In genomic region chr7:54678763-54679396, GRCh38 we compare ENCODE assay signal across 18 cellular contexts.
A peak's percentile ranks its signal among the peaks of the same experiment; 100 is the strongest.
DNase-seq lines count a peak whose midpoint lies in the region; ATAC-seq, FAIRE-seq and TF ChIP-seq lines count a peak whose summit lies in the region.
"Had no signal": no experiment of that assay in that cellular context is flagged by ENCODE, and none has a peak within 500 bp of the region (broad histone marks: within the 10 kb centered on the region; RNA-seq: fewer than 3 reads in every experiment).

No MANE protein-coding gene starts in this region.

- no peaks in the 10 kb centered on the region for H3K4me1 Mint-ChIP-seq in MCF 10A (ENCODE audit: insufficient read depth, unreplicated experiment)
- H3K4me1 Mint-ChIP-seq in activated naive CD8-positive, alpha-beta T cell treated with anti-CD3 and anti-CD28 coated beads for 36 hours = no peaks in the 10 kb centered on the region
- H3K4me1 Mint-ChIP-seq: activated CD4-positive, alpha-beta T cell treated with anti-CD3 and anti-CD28 coated beads, Interleukin-2, amount 10 ng/mL, durations not matched to agents 7 days and 5 days; activated naive CD4-positive, alpha-beta T cell treated with anti-CD3 and anti-CD28 coated beads, Interleukin-2, amount 50 U/mL, for 24 hours had no signal

- no peak overlapping the region for H3K4me3 Mint-ChIP-seq in MCF 10A (ENCODE audit: unreplicated experiment)
- H3K4me3 Mint-ChIP-seq in activated naive CD8-positive, alpha-beta T cell treated with anti-CD3 and anti-CD28 coated beads for 36 hours = no peak overlapping the region
- H3K4me3 Mint-ChIP-seq: activated CD4-positive, alpha-beta T cell treated with anti-CD3 and anti-CD28 coated beads, Interleukin-2, amount 10 ng/mL, durations not matched to agents 7 days and 5 days; activated naive CD4-positive, alpha-beta T cell treated with anti-CD3 and anti-CD28 coated beads, Interleukin-2, amount 50 U/mL, for 24 hours had no signal

- H2BK20ac ChIP-seq in H1 (ENCODE audit: low read length) = peak overlapping the region; percentile 5; the same call in 1 of the 2 replicates

- H3K14ac ChIP-seq in H1 (ENCODE audit: insufficient read length) = no peak overlapping the region

- no peak overlapping the region for H3K27ac ChIP-seq in breast epithelium
- no peak overlapping the region for H3K27ac ChIP-seq in OCI-LY1 (ENCODE audit: low read depth, low read length, poor library complexity, severe bottlenecking)
- no peak overlapping the region for H3K27ac ChIP-seq in H1 (ENCODE audit: low read depth, low read length)
- no peak overlapping the region for H3K27ac ChIP-seq in RWPE1
- H3K27ac ChIP-seq: brain microvascular endothelial cell, skin epidermis, vagina had no signal

- H3K9me3 ChIP-seq in breast epithelium (no peaks in the 10 kb centered on the region), OCI-LY1 (ENCODE audit: low read length) (no peaks in the 10 kb centered on the region), H1 (ENCODE audit: insufficient read depth in 2 of 2, low read depth in 1 of 2, low read length in 1 of 2) (no peaks in the 10 kb centered on the region)
- H3K9me3 ChIP-seq: vagina had no signal

- H3K56ac ChIP-seq in H1 (replicated peaks; ENCODE audit: insufficient read length, low read depth, low read length) = no peak overlapping the region

- H3K36me3 ChIP-seq in breast epithelium (no peaks in the 10 kb centered on the region), OCI-LY1 (ENCODE audit: insufficient read depth, low read length) (no peaks in the 10 kb centered on the region), H1 (ENCODE audit: control insufficient read depth in 2 of 4, insufficient read depth in 4 of 4, low read length in 3 of 4) (no peaks in the 10 kb centered on the region)
- H3K36me3 ChIP-seq: brain microvascular endothelial cell, vagina had no signal

- no peak overlapping the region for H3K4ac ChIP-seq in H1 (replicated peaks; ENCODE audit: insufficient read length, low read depth, low read length)

- no peaks in the 10 kb centered on the region for H3K36me3 Mint-ChIP-seq in MCF 10A (ENCODE audit: insufficient read depth, unreplicated experiment)
- H3K36me3 Mint-ChIP-seq in activated naive CD8-positive, alpha-beta T cell treated with anti-CD3 and anti-CD28 coated beads for 36 hours = no peaks in the 10 kb centered on the region
- H3K36me3 Mint-ChIP-seq: activated naive CD4-positive, alpha-beta T cell treated with anti-CD3 and anti-CD28 coated beads, Interleukin-2, amount 50 U/mL, for 24 hours had no signal

- no peak overlapping the region for H4K8ac ChIP-seq in H1 (ENCODE audit: extremely low read depth, insufficient read depth, low read length)

- no peak overlapping the region for H3K4me3 ChIP-seq in breast epithelium
- H3K4me3 ChIP-seq in OCI-LY1 (ENCODE audit: low read depth, low read length, poor library complexity, severe bottlenecking) = no peak overlapping the region
- no peak overlapping the region for H3K4me3 ChIP-seq in H1 (ENCODE audit: extremely low read depth in 1 of 4, insufficient read depth in 2 of 4, low read depth in 3 of 4, low read length in 4 of 4)
- H3K4me3 ChIP-seq: skin epidermis, vagina had no signal

- no peak overlapping the region for H2BK15ac ChIP-seq in H1 (ENCODE audit: low read length)

- no peaks in the 10 kb centered on the region for H3K9me2 ChIP-seq in OCI-LY1 (ENCODE audit: low read depth, low read length)

- WGBS in H1 (ENCODE audit: extremely low coverage in 1 of 2, insufficient coverage in 1 of 2, insufficient read length in 1 of 2, insufficient replicate concordance in 2 of 2, low coverage in 1 of 2, low lambda C conversion rate in 2 of 2, missing lambda C conversion rate in 1 of 2), 2 experiments = 85% methylated on average over 6 of the region's 6 CpGs; no CpG with 5 or more reads in 1 of the 2 experiments

- no peak overlapping the region for H4K91ac ChIP-seq in H1 (replicated peaks; ENCODE audit: insufficient read length, low read length)

- no TSS peak for BruUV-seq in MCF 10A (replicated peaks; lab: Mats Ljungman, UMichigan)

- intact Hi-C loops in MCF 10A (cut with micrococcal nuclease) = loop anchor here (5.0 kb wide), 1 partner anchor 1327 kb away; no protein-coding TSS in a partner anchor
- intact Hi-C loops in breast epithelium (cut with DNase I; ENCODE audit: low total_unique reads) = no loop called here

- CTCF ChIA-PET in MCF 10A (lab: Yijun Ruan, JAX) (interaction anchor here (0.6 to 1.4 kb wide), 6 partner anchors 10 to 1722 kb away, joined by 3 to 5 read pairs (median 3); no protein-coding TSS in a partner anchor), H1 (lab: Charles Lee; ENCODE audit: partially characterized antibody) (no interaction called here), RWPE1 (lab: Yijun Ruan, JAX) (no interaction called here)

- TF ChIP-seq CTCF in MCF 10A (IDR thresholded peaks at IDR 0.05; ENCODE audit: unreplicated experiment) (peak; percentile 24), breast epithelium (IDR thresholded peaks at IDR 0.05) (no peak), OCI-LY1 (IDR thresholded peaks at IDR 0.05; ENCODE audit: low read length) (peak; percentile 36; the same call in 1 of the 2 replicates), H1 (IDR thresholded peaks at IDR 0.05; ENCODE audit: control extremely low read depth in 1 of 3, insufficient read depth in 1 of 3, low read depth in 1 of 3, low read length in 3 of 3) (no peak), RWPE1 (conservative IDR thresholded peaks at IDR 0.05; ENCODE audit: low read depth) (no peak)

- H3K79me2 ChIP-seq in OCI-LY1 (ENCODE audit: insufficient read depth, low read length) = no peaks in the 10 kb centered on the region
- H3K79me2 ChIP-seq in H1 (ENCODE audit: control insufficient read depth in 1 of 2, insufficient read depth in 2 of 2, low read length in 2 of 2) = no peaks in the 10 kb centered on the region

- no peak overlapping the region for H3K18ac ChIP-seq in H1 (ENCODE audit: extremely low read depth, low read length)

- H2BK5ac ChIP-seq in H1 (ENCODE audit: low read depth, low read length) = peak overlapping the region; percentile 20; the same call in 1 of the 2 replicates

- DNase-seq in MCF 10A (ENCODE audit: unreplicated experiment) = no peak
- DNase-seq in breast epithelium (ENCODE audit: low spot score in 2 of 2) = no peak
- DNase-seq in H1 (ENCODE audit: low read depth in 1 of 2, low spot score in 2 of 2) = no peak
- no peak for DNase-seq in putamen (ENCODE audit: low spot score)
- no peak for DNase-seq in activated naive CD8-positive, alpha-beta T cell treated with anti-CD3 and anti-CD28 coated beads for 36 hours
- no peak for DNase-seq in RWPE1 (ENCODE audit: low spot score)
- DNase-seq: activated CD4-positive, alpha-beta T cell treated with anti-CD3 and anti-CD28 coated beads, Interleukin-2, amount 10 ng/mL, durations not matched to agents 7 days and 5 days; brain microvascular endothelial cell; glutamatergic neuron; IMR-90; stimulated activated CD4-positive, alpha-beta T cell treated with anti-CD3 and anti-CD28 coated beads, Interleukin-4, amount 100 ng/mL, for 1 hour had no signal

- TF ChIP-seq POLR2A in breast epithelium (IDR thresholded peaks at IDR 0.05) (no peak), H1 (IDR thresholded peaks at IDR 0.05; ENCODE audit: control extremely low read depth in 1 of 2, low read depth in 2 of 2, low read length in 2 of 2) (no peak)

- no peak overlapping the region for H3K4me2 ChIP-seq in OCI-LY1 (ENCODE audit: low read length)
- H3K4me2 ChIP-seq in H1 (ENCODE audit: insufficient read depth in 1 of 2, low read depth in 2 of 2, low read length in 2 of 2) = no peak overlapping the region

- TF ChIP-seq RAD21 in H1 (IDR thresholded peaks at IDR 0.05 in 1 of 2, conservative IDR thresholded peaks at IDR 0.05 in 1 of 2; ENCODE audit: low read depth in 2 of 2, low read length in 2 of 2) = peak; percentile 16 to 26; a peak in 2 of 4 replicates

- H4K5ac ChIP-seq in H1 (ENCODE audit: insufficient read length, low read depth, low read length) = no peak overlapping the region

- ATAC-seq in GM18861 (IDR thresholded peaks at IDR 0.05; ENCODE audit: unreplicated experiment) = no peak

- peaks cover 3% of the 10 kb centered on the region; the same call in 1 of the 2 replicates for H3K23me2 ChIP-seq in H1 (ENCODE audit: low read depth, low read length)

- POLR2A ChIA-PET in MCF 10A (lab: Yijun Ruan, JAX) (interaction anchor here (1.6 kb wide), 1 partner anchor 9 kb away, joined by 5 read pairs; no protein-coding TSS in a partner anchor), H1 (lab: Charles Lee; ENCODE audit: partially characterized antibody) (no interaction called here), RWPE1 (lab: Yijun Ruan, JAX; ENCODE audit: low non-redundant PET) (no interaction called here)

- no peaks in the 10 kb centered on the region for H3K9me3 Mint-ChIP-seq in MCF 10A (ENCODE audit: unreplicated experiment)
- peaks cover 1% of the 10 kb centered on the region for H3K9me3 Mint-ChIP-seq in activated naive CD8-positive, alpha-beta T cell treated with anti-CD3 and anti-CD28 coated beads for 36 hours
- H3K9me3 Mint-ChIP-seq: activated CD4-positive, alpha-beta T cell treated with anti-CD3 and anti-CD28 coated beads, Interleukin-2, amount 10 ng/mL, durations not matched to agents 7 days and 5 days had no signal

- H3K27me3 ChIP-seq in breast epithelium (no peaks in the 10 kb centered on the region), OCI-LY1 (ENCODE audit: insufficient read depth, low read length) (no peaks in the 10 kb centered on the region), H1 (replicated peaks in 1 of 4; ENCODE audit: control insufficient read depth in 3 of 4, extremely low read depth in 1 of 4, insufficient read depth in 3 of 4, low read length in 3 of 4) (no peaks in the 10 kb centered on the region)
- H3K27me3 ChIP-seq: brain microvascular endothelial cell, vagina had no signal

- H3K27ac Mint-ChIP-seq in MCF 10A (ENCODE audit: low read depth, unreplicated experiment) = no peak overlapping the region
- H3K27ac Mint-ChIP-seq in activated naive CD8-positive, alpha-beta T cell treated with anti-CD3 and anti-CD28 coated beads for 36 hours = no peak overlapping the region
- H3K27ac Mint-ChIP-seq: activated CD4-positive, alpha-beta T cell treated with anti-CD3 and anti-CD28 coated beads, Interleukin-2, amount 10 ng/mL, durations not matched to agents 7 days and 5 days; activated naive CD4-positive, alpha-beta T cell treated with anti-CD3 and anti-CD28 coated beads, Interleukin-2, amount 50 U/mL, for 24 hours had no signal

- H3K4me1 ChIP-seq in breast epithelium = no peaks in the 10 kb centered on the region
- H3K4me1 ChIP-seq in OCI-LY1 (ENCODE audit: insufficient read depth, low read length, severe bottlenecking) = no peaks in the 10 kb centered on the region
- H3K4me1 ChIP-seq in H1 (replicated peaks in 1 of 4; ENCODE audit: control insufficient read depth in 3 of 4, insufficient read depth in 4 of 4, low read length in 3 of 4) = peaks cover 0 to 8% (median 6%) of the 10 kb centered on the region in 4 experiments; a peak in 3 of 7 replicates
- H3K4me1 ChIP-seq: vagina had no signal

- H3K27me3 Mint-ChIP-seq in MCF 10A (ENCODE audit: insufficient read depth, unreplicated experiment) = peaks cover 92% of the 10 kb centered on the region
- peaks cover 7% of the 10 kb centered on the region for H3K27me3 Mint-ChIP-seq in activated naive CD8-positive, alpha-beta T cell treated with anti-CD3 and anti-CD28 coated beads for 36 hours
- H3K27me3 Mint-ChIP-seq: activated CD4-positive, alpha-beta T cell treated with anti-CD3 and anti-CD28 coated beads, Interleukin-2, amount 10 ng/mL, durations not matched to agents 7 days and 5 days; activated naive CD4-positive, alpha-beta T cell treated with anti-CD3 and anti-CD28 coated beads, Interleukin-2, amount 50 U/mL, for 24 hours had no signal

- no peaks in the 10 kb centered on the region for H4K20me1 ChIP-seq in OCI-LY1 (ENCODE audit: insufficient read depth, low read length)
- no peaks in the 10 kb centered on the region for H4K20me1 ChIP-seq in H1 (replicated peaks in 1 of 2; ENCODE audit: control insufficient read depth in 1 of 2, insufficient read depth in 2 of 2, low read length in 2 of 2)

- no peak overlapping the region for H3K23ac ChIP-seq in H1 (ENCODE audit: insufficient read length)

- H3K79me1 ChIP-seq in H1 (ENCODE audit: low read depth, low read length) = no peaks in the 10 kb centered on the region

- FAIRE-seq in H1 (lab: Jason Lieb, UNC) = no peak
- FAIRE-seq: G401.6, GM12891 had no signal

- 0 out of 2 replicates have a peak overlapping the region, but pooled peaks have one; percentile 32 for H2AK5ac ChIP-seq in H1 (ENCODE audit: low read depth, low read length)

- H2BK12ac ChIP-seq in H1 (ENCODE audit: low read depth, low read length) = 0 out of 2 replicates have a peak overlapping the region, but pooled peaks have one; percentile 5

- H2AFZ ChIP-seq in OCI-LY1 (ENCODE audit: low read length) (no peak overlapping the region), H1 (ENCODE audit: low read length) (0 out of 2 replicates have a peak overlapping the region, but pooled peaks have one; percentile 19)

- no peak overlapping the region for H2BK120ac ChIP-seq in H1 (replicated peaks; ENCODE audit: low read depth, low read length)

- no peaks in the 10 kb centered on the region for H3F3A ChIP-seq in OCI-LY1 (ENCODE audit: insufficient read depth, low read length)

- no peak for TF ChIP-seq EP300 in H1 (IDR thresholded peaks at IDR 0.05; ENCODE audit: borderline replicate concordance in 1 of 2, low read depth in 2 of 2, low read length in 2 of 2)

- no peak overlapping the region for H3K9ac ChIP-seq in OCI-LY1 (ENCODE audit: low read length)
- no peak overlapping the region for H3K9ac ChIP-seq in H1 (replicated peaks in 1 of 4; ENCODE audit: extremely low read depth in 1 of 4, low read depth in 3 of 4, low read length in 3 of 4)

Comparison
In these comparisons a context has a peak if more than half of its experiments do, and no peak if none do; other contexts are left out.
1. CTCF ChIP-seq: peak in MCF 10A (single experiment) and OCI-LY1 (single experiment); none in breast epithelium (0 of 3), H1 (0 of 3) and RWPE1 (single experiment).